21 cellular contexts compared by ENCODE assay signal in the genomic region with DNA sequence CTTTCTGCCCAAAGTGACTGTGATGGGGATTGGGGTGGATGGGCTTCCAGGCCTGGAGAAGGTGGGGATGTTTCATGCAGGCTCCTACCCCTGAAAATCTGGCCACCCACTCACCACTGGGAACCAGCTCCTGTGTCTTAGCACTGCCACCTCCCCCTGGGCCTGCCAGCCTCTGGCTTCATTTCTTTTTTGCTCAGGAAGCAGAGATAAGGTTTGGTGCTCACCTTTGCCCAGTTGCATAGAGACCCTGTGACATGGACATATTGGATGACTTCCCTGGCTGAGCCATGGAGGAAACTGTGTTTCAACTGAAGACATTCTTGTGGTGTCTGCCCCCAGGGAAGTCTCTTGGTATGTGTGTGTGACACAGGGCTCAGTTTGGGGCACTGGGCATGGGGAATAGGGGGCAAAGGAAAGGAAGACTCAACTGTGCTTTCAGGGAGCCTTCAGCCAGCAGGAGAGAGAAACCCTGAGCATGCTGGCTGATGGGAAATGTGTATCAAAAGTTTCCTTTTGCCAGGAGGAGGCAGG. TPM values are rescaled to one million over a fixed set of nuclear protein-coding genes. Genes with fewer than 3 reads are reported as not detected.
DNase-seq lines count a peak whose midpoint lies in the region; ATAC-seq and TF ChIP-seq lines count a peak whose summit lies in the region.
"Had no signal": no experiment of that assay in that cellular context is flagged by ENCODE, and none has a peak within 500 bp of the region (broad histone marks: within the 10 kb centered on the region; RNA-seq: fewer than 3 reads in every experiment).

No MANE protein-coding gene starts in this region.

- no peak overlapping the region for H4K5ac ChIP-seq in IMR-90 (ENCODE audit: low read depth, low read length)

- no peak overlapping the region for H3K4me3 ChIP-seq in IMR-90 (ENCODE audit: insufficient read depth, low read depth, low read length)
- H3K4me3 ChIP-seq in right lobe of liver = no peak overlapping the region
- H3K4me3 ChIP-seq in upper lobe of right lung = no peak overlapping the region
- no peak overlapping the region for H3K4me3 ChIP-seq in body of pancreas
- H3K4me3 ChIP-seq: A549, GM12878, GM23248, Peyer's patch, SJSA1 had no signal

- H3K4me1 ChIP-seq in IMR-90 (ENCODE audit: control insufficient read depth, insufficient read depth, low read length) (peaks cover 7% of the 10 kb centered on the region), right lobe of liver (peaks cover 0 to 47% (median 18%) of the 10 kb centered on the region in 4 donors), upper lobe of right lung (no peaks in the 10 kb centered on the region), body of pancreas (no peaks in the 10 kb centered on the region)
- H3K4me1 ChIP-seq: A549, Peyer's patch had no signal

- H3K9me1 ChIP-seq in IMR-90 (ENCODE audit: insufficient read depth, low read length) = peaks cover 29% of the 10 kb centered on the region

- TF ChIP-seq CTCF in IMR-90 (conservative IDR thresholded peaks at IDR 0.05; ENCODE audit: low read depth, low read length) (no peak), right lobe of liver (IDR thresholded peaks at IDR 0.05) (no peak), upper lobe of right lung (IDR thresholded peaks at IDR 0.05) (no peak), body of pancreas (IDR thresholded peaks at IDR 0.05) (no peak)

- no peak overlapping the region for H4K91ac ChIP-seq in IMR-90 (ENCODE audit: insufficient read depth, low read depth, low read length)

- no peak overlapping the region for H2AFZ ChIP-seq in IMR-90 (replicated peaks; ENCODE audit: low read length, poor library complexity)
- H2AFZ ChIP-seq: GM23248 had no signal

- H3K27ac ChIP-seq in IMR-90 (ENCODE audit: insufficient read depth, low read length) (no peak overlapping the region), right lobe of liver (peak overlapping the region in 1 of 3 donors; percentile 95), upper lobe of right lung (no peak overlapping the region), body of pancreas (no peak overlapping the region)
- H3K27ac ChIP-seq: A549, GM23248, HL-60, Peyer's patch, SJSA1 had no signal

- H3K9ac ChIP-seq in IMR-90 (ENCODE audit: low read depth, low read length) = no peak overlapping the region
- H3K9ac ChIP-seq: GM23248 had no signal

- H3K36me3 ChIP-seq in IMR-90 (ENCODE audit: control insufficient read depth, insufficient read depth, low read length) = peaks cover 25% of the 10 kb centered on the region
- no peaks in the 10 kb centered on the region for H3K36me3 ChIP-seq in right lobe of liver
- H3K36me3 ChIP-seq in upper lobe of right lung = no peaks in the 10 kb centered on the region
- H3K36me3 ChIP-seq in body of pancreas (replicated peaks in 1 of 2; ENCODE audit: insufficient read depth in 1 of 2, low read depth in 2 of 2) = no peaks in the 10 kb centered on the region
- H3K36me3 ChIP-seq: Peyer's patch had no signal

- intact Hi-C loops in cardiac septum (cut with DNase I) = no loop called here
- intact Hi-C loops in Right ventricle myocardium inferior (cut with DNase I) = no loop called here
- intact Hi-C loops in IMR-90 (cut with micrococcal nuclease) = no loop called here
- intact Hi-C loops in right lobe of liver (cut with DNase I) = no loop called here
- intact Hi-C loops in upper lobe of right lung (cut with DNase I) = no loop called here
- intact Hi-C loops in body of pancreas (cut with DNase I) = no loop called here

- POLR2A ChIA-PET in IMR-90 (lab: Charles Lee; ENCODE audit: unreplicated experiment) = no interaction called here

- no peak overlapping the region for H3K4ac ChIP-seq in IMR-90 (ENCODE audit: low read depth, low read length)

- no peak overlapping the region for H2BK20ac ChIP-seq in IMR-90 (ENCODE audit: low read depth, low read length)

- TF ChIP-seq POLR2A in IMR-90 (IDR thresholded peaks at IDR 0.05; ENCODE audit: low read depth, low read length) = no peak
- TF ChIP-seq POLR2A in right lobe of liver (IDR thresholded peaks at IDR 0.05) = no peak
- no peak for TF ChIP-seq POLR2A in body of pancreas (IDR thresholded peaks at IDR 0.05)

- no peak overlapping the region for H3K56ac ChIP-seq in IMR-90 (ENCODE audit: extremely low read depth, insufficient read depth, low read length)

- no TSS peak for BruUV-seq in IMR-90 (replicated peaks; lab: Mats Ljungman, UMichigan)

- no peak overlapping the region for H2BK5ac ChIP-seq in IMR-90 (ENCODE audit: low read depth, low read length, poor library complexity, severe bottlenecking)

- ATAC-seq in Right ventricle myocardium inferior = no peak
- ATAC-seq in IMR-90 (ENCODE audit: low read depth) = peak; percentile 38; the same call in 1 of the 2 replicates
- peak; percentile 7 to 42 (median 22) for ATAC-seq in right lobe of liver
- ATAC-seq in upper lobe of right lung = no peak
- no peak for ATAC-seq in HG02981 (IDR thresholded peaks at IDR 0.05; ENCODE audit: unreplicated experiment)
- no peak for ATAC-seq in body of pancreas
- ATAC-seq: A549, GM12878 had no signal

- H3K9me3 ChIP-seq in IMR-90 (ENCODE audit: control insufficient read depth, insufficient read depth, low read length) (peaks cover 3% of the 10 kb centered on the region), right lobe of liver (no peaks in the 10 kb centered on the region), upper lobe of right lung (no peaks in the 10 kb centered on the region), body of pancreas (no peaks in the 10 kb centered on the region)
- H3K9me3 ChIP-seq: A549, Peyer's patch, SJSA1 had no signal

- no peak overlapping the region for H2AK5ac ChIP-seq in IMR-90 (ENCODE audit: low read depth, low read length)

- peak; percentile 57 for DNase-seq in cardiac septum (ENCODE audit: low spot score)
- DNase-seq in Right ventricle myocardium inferior (ENCODE audit: missing footprints) = no peak
- DNase-seq in IMR-90 = no peak
- peak in 1 of 3 donors; percentile 65 for DNase-seq in right lobe of liver
- DNase-seq in upper lobe of right lung = peak; percentile 21
- DNase-seq in body of pancreas = no peak
- DNase-seq: CD4-positive, CD25-positive, alpha-beta regulatory T cell; DMS79; GM23248; H9; KG1; NCI-H1105; NCI-H2081 treated with DMSO at 0.1 percent for 48 hours; NCI-H446; NCI-H526; Peyer's patch had no signal

- H3K27me3 ChIP-seq in IMR-90 (ENCODE audit: control insufficient read depth, insufficient read depth, low read length) = no peaks in the 10 kb centered on the region
- no peaks in the 10 kb centered on the region for H3K27me3 ChIP-seq in right lobe of liver
- no peaks in the 10 kb centered on the region for H3K27me3 ChIP-seq in upper lobe of right lung
- no peaks in the 10 kb centered on the region for H3K27me3 ChIP-seq in body of pancreas
- H3K27me3 ChIP-seq: Peyer's patch, SJSA1 had no signal

- dilution Hi-C loops in IMR-90 (cut with HindIII; ENCODE audit: low sequenced_read_pairs, unreplicated experiment) = no loop called here

- TF ChIP-seq RAD21 in IMR-90 (IDR thresholded peaks at IDR 0.05; ENCODE audit: low read length) = no peak

- no peak overlapping the region for H2BK15ac ChIP-seq in IMR-90 (ENCODE audit: low read depth, low read length)

- no peak overlapping the region for H3K14ac ChIP-seq in IMR-90 (replicated peaks; ENCODE audit: low read depth, low read length)

- no peak overlapping the region for H3K23ac ChIP-seq in IMR-90 (ENCODE audit: low read depth, low read length)

- H3K79me1 ChIP-seq in IMR-90 (ENCODE audit: low read depth in 1 of 2, low read length in 2 of 2) = peaks cover 31 to 88% of the 10 kb centered on the region in 2 experiments

- no peak overlapping the region for H4K8ac ChIP-seq in IMR-90 (ENCODE audit: low read depth in 2 of 2, low read length in 2 of 2)

- peaks cover 83% of the 10 kb centered on the region for H4K20me1 ChIP-seq in IMR-90 (ENCODE audit: insufficient read depth, low read length)

- no peak overlapping the region for H2AK9ac ChIP-seq in IMR-90 (replicated peaks; ENCODE audit: low read depth, low read length, poor library complexity)

- no peak overlapping the region for H2BK120ac ChIP-seq in IMR-90 (ENCODE audit: low read depth, low read length)

- H3K18ac ChIP-seq in IMR-90 (ENCODE audit: low read depth, low read length) = no peak overlapping the region

- H3K4me2 ChIP-seq in IMR-90 (ENCODE audit: low read depth, low read length) = no peak overlapping the region
- H3K4me2 ChIP-seq: A549 had no signal

- CTCF ChIA-PET in IMR-90 (lab: Yijun Ruan, JAX) = no interaction called here

- in situ Hi-C loops in IMR-90 (cut with MboI; ENCODE audit: low sequenced_read_pairs) = no loop called here

TF ChIP-seq in IMR-90, 13 proteins besides CTCF, POLR2A, EP300 and RAD21 (continues in another document):
- TF ChIP-seq NFE2L2 (IDR thresholded peaks at IDR 0.05; ENCODE audit: low read depth, low read length) = no peak
- no peak for TF ChIP-seq CEBPB (IDR thresholded peaks at IDR 0.05; ENCODE audit: low read depth, low read length)
- TF ChIP-seq RFX5 (IDR thresholded peaks at IDR 0.05; ENCODE audit: low read depth, low read length) = no peak
- TF ChIP-seq, protein P1, sequence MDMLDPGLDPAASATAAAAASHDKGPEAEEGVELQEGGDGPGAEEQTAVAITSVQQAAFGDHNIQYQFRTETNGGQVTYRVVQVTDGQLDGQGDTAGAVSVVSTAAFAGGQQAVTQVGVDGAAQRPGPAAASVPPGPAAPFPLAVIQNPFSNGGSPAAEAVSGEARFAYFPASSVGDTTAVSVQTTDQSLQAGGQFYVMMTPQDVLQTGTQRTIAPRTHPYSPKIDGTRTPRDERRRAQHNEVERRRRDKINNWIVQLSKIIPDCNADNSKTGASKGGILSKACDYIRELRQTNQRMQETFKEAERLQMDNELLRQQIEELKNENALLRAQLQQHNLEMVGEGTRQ (IDR thresholded peaks at IDR 0.05; ENCODE audit: low read depth, low read length) = no peak
- no peak for TF ChIP-seq CHD1 (IDR thresholded peaks at IDR 0.05; ENCODE audit: low read depth, low read length)
- TF ChIP-seq MAZ (IDR thresholded peaks at IDR 0.05; ENCODE audit: borderline replicate concordance, low read depth, low read length) = no peak
- TF ChIP-seq, protein P2, sequence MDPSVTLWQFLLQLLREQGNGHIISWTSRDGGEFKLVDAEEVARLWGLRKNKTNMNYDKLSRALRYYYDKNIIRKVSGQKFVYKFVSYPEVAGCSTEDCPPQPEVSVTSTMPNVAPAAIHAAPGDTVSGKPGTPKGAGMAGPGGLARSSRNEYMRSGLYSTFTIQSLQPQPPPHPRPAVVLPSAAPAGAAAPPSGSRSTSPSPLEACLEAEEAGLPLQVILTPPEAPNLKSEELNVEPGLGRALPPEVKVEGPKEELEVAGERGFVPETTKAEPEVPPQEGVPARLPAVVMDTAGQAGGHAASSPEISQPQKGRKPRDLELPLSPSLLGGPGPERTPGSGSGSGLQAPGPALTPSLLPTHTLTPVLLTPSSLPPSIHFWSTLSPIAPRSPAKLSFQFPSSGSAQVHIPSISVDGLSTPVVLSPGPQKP (IDR thresholded peaks at IDR 0.05; ENCODE audit: borderline replicate concordance, low read depth, low read length) = no peak

RNA-seq across cellular contexts. Expression of a gene that starts 16.7 kb away (rescaled TPM):
- total RNA-seq in cardiac septum (84.3 TPM), Right ventricle myocardium inferior (74.0 TPM), IMR-90 (2012; rRNA removed) (25.1 and 27.5 TPM in 2 replicates), right lobe of liver (10 to 100 TPM; 29.0 to 60.6 (median 43.1) TPM), upper lobe of right lung (72.4 TPM), body of pancreas (10 to 100 TPM; 18.7 to 24.4 TPM)
- 57.0 and 58.4 TPM in 2 replicates for polyA plus RNA-seq in IMR-90 (2012; rRNA removed)
- 28.8 and 51.0 TPM in 2 replicates for polyA plus RNA-seq in IMR-90 (2012; cell fraction: cytosol; rRNA removed)
- 139 and 218 TPM in 2 replicates for polyA plus RNA-seq in IMR-90 (2012; cell fraction: nucleus; rRNA removed; ENCODE audit: low replicate concordance)

Comparison
In these comparisons a context has a peak if more than half of its experiments do, and no peak if none do; other contexts are left out.
1. DNase-seq: peak in cardiac septum (single experiment) and upper lobe of right lung (single experiment); none in Right ventricle myocardium inferior (single experiment), IMR-90 (single experiment) and body of pancreas (0 of 4).
2. ATAC-seq: peak in IMR-90 (single experiment) and right lobe of liver (4 of 4); none in Right ventricle myocardium inferior (single experiment), upper lobe of right lung (single experiment), HG02981 (single experiment) and body of pancreas (single experiment).